ENCODE assay signal across 20 cellular contexts in genomic region chrX:153517941-153518834, GRCh38. TPM values are rescaled to one million over a fixed set of nuclear protein-coding genes. Genes with fewer than 3 reads are reported as not detected.
DNase-seq lines count a peak whose midpoint lies in the region; ATAC-seq and TF ChIP-seq lines count a peak whose summit lies in the region.
"Had no signal": no experiment of that assay in that cellular context is flagged by ENCODE, and none has a peak within 500 bp of the region (broad histone marks: within the 10 kb centered on the region; RNA-seq: fewer than 3 reads in every experiment).

No MANE protein-coding gene starts in this region.

- DNase-seq in activated naive CD8-positive, alpha-beta T cell treated with anti-CD3 and anti-CD28 coated beads, Interleukin-2, amount 10 ng/mL, durations not matched to agents 7 days and 5 days, result no peak
- no peak for DNase-seq in activated naive CD8-positive, alpha-beta T cell treated with anti-CD3 and anti-CD28 coated beads for 36 hours
- DNase-seq in WERI-Rb-1 (no peak), posterior cingulate gyrus (no peak), KBM-7 (no peak)
- DNase-seq: activated gamma-delta T cell treated with Interleukin-2 at 50 U/mL for 16 hours; KG1; MV-4-11; NCI-H2081; NCI-H524 treated with DMSO at 0.1 percent for 48 hours; PC-3; stimulated activated naive CD4-positive, alpha-beta T cell treated with Interleukin-2 at 50 U/mL for 16 hours; T1000; trophoblast cell had no signal

- H3K27ac ChIP-seq in WERI-Rb-1, result no peak overlapping the region
- H3K27ac ChIP-seq: SJSA1 had no signal

- H3K9me3 ChIP-seq in WERI-Rb-1 (ENCODE audit: severe bottlenecking) (no peaks in the 10 kb centered on the region), iPS-18c (ENCODE audit: control insufficient read depth, insufficient read depth, low read length) (peaks cover 26% of the 10 kb centered on the region)
- H3K9me3 ChIP-seq: SJSA1 had no signal

- intact Hi-C loops in posterior cingulate gyrus (cut with DNase I), result no loop called here

- H3K4me3 Mint-ChIP-seq in activated naive CD8-positive, alpha-beta T cell treated with anti-CD3 and anti-CD28 coated beads, Interleukin-2, amount 10 ng/mL, durations not matched to agents 7 days and 5 days, result no peak overlapping the region
- no peak overlapping the region for H3K4me3 Mint-ChIP-seq in activated naive CD8-positive, alpha-beta T cell treated with anti-CD3 and anti-CD28 coated beads for 36 hours

- H3K27ac Mint-ChIP-seq in activated naive CD8-positive, alpha-beta T cell treated with anti-CD3 and anti-CD28 coated beads, Interleukin-2, amount 10 ng/mL, durations not matched to agents 7 days and 5 days, result peak overlapping the region; percentile 45
- H3K27ac Mint-ChIP-seq in activated naive CD8-positive, alpha-beta T cell treated with anti-CD3 and anti-CD28 coated beads for 36 hours, result no peak overlapping the region

- POLR2A ChIA-PET in activated naive CD8-positive, alpha-beta T cell treated with anti-CD3 and anti-CD28 coated beads, Interleukin-2, amount 10 ng/mL, durations not matched to agents 7 days and 5 days (lab: Charles Lee), result no interaction called here

- H3K4me1 Mint-ChIP-seq in activated naive CD8-positive, alpha-beta T cell treated with anti-CD3 and anti-CD28 coated beads, Interleukin-2, amount 10 ng/mL, durations not matched to agents 7 days and 5 days, result peaks cover 3% of the 10 kb centered on the region
- H3K4me1 Mint-ChIP-seq in activated naive CD8-positive, alpha-beta T cell treated with anti-CD3 and anti-CD28 coated beads for 36 hours, result no peaks in the 10 kb centered on the region

- H3K4me3 ChIP-seq in WERI-Rb-1 (ENCODE audit: low read depth, low read length) (peak overlapping the region; percentile 55), iPS-18c (ENCODE audit: insufficient read depth, low read depth, low read length) (peak overlapping the region; percentile 28)
- H3K4me3 ChIP-seq: SJSA1 had no signal

- H3K27me3 ChIP-seq in WERI-Rb-1 (ENCODE audit: insufficient read depth, low read depth, severe bottlenecking), result peaks cover 13% of the 10 kb centered on the region

- no peaks in the 10 kb centered on the region for H3K36me3 Mint-ChIP-seq in activated naive CD8-positive, alpha-beta T cell treated with anti-CD3 and anti-CD28 coated beads, Interleukin-2, amount 10 ng/mL, durations not matched to agents 7 days and 5 days
- H3K36me3 Mint-ChIP-seq in activated naive CD8-positive, alpha-beta T cell treated with anti-CD3 and anti-CD28 coated beads for 36 hours, result no peaks in the 10 kb centered on the region

- no peak for ATAC-seq in activated naive CD8-positive, alpha-beta T cell treated with anti-CD3 and anti-CD28 coated beads, Interleukin-2, amount 10 ng/mL, durations not matched to agents 7 days and 5 days (ENCODE audit: low read depth)
- no peak for ATAC-seq in GM18858 (IDR thresholded peaks at IDR 0.05; ENCODE audit: unreplicated experiment)
- no peak for ATAC-seq in GM19328 (IDR thresholded peaks at IDR 0.05; ENCODE audit: unreplicated experiment)
- ATAC-seq: PC-3, sciatic nerve had no signal

- in situ Hi-C loops in KBM-7 (cut with MboI; ENCODE audit: low pct_unique_long_range_greater_than_20kb, low sequenced_read_pairs), result no loop called here

- peaks cover 14% of the 10 kb centered on the region for H3K27me3 Mint-ChIP-seq in activated naive CD8-positive, alpha-beta T cell treated with anti-CD3 and anti-CD28 coated beads, Interleukin-2, amount 10 ng/mL, durations not matched to agents 7 days and 5 days
- H3K27me3 Mint-ChIP-seq in activated naive CD8-positive, alpha-beta T cell treated with anti-CD3 and anti-CD28 coated beads for 36 hours, result peaks cover 40% of the 10 kb centered on the region

- no peaks in the 10 kb centered on the region for H3K9me3 Mint-ChIP-seq in activated naive CD8-positive, alpha-beta T cell treated with anti-CD3 and anti-CD28 coated beads, Interleukin-2, amount 10 ng/mL, durations not matched to agents 7 days and 5 days
- no peaks in the 10 kb centered on the region for H3K9me3 Mint-ChIP-seq in activated naive CD8-positive, alpha-beta T cell treated with anti-CD3 and anti-CD28 coated beads for 36 hours

- no peaks in the 10 kb centered on the region; the same call in 1 of the 2 replicates for H3K36me3 ChIP-seq in WERI-Rb-1
- H3K36me3 ChIP-seq: SJSA1 had no signal

- no peak for TF ChIP-seq CTCF in WERI-Rb-1 (IDR thresholded peaks at IDR 0.05; ENCODE audit: low read depth, low read length)

RNA-seq across cellular contexts. Expression of gene ATP2B3, which starts 0.7 kb away (rescaled TPM):
- not detected for total RNA-seq in activated naive CD8-positive, alpha-beta T cell treated with anti-CD3 and anti-CD28 coated beads, Interleukin-2, amount 10 ng/mL, durations not matched to agents 7 days and 5 days
- not detected for total RNA-seq in activated naive CD8-positive, alpha-beta T cell treated with anti-CD3 and anti-CD28 coated beads for 36 hours
- total RNA-seq: mononuclear cell, PC-3, SJSA1 had no signal

RNA-seq across cellular contexts. Expression of gene BGN, which starts 23.4 kb away (rescaled TPM):
- not detected for total RNA-seq in activated naive CD8-positive, alpha-beta T cell treated with anti-CD3 and anti-CD28 coated beads, Interleukin-2, amount 10 ng/mL, durations not matched to agents 7 days and 5 days
- total RNA-seq in activated naive CD8-positive, alpha-beta T cell treated with anti-CD3 and anti-CD28 coated beads for 36 hours, result not detected
- total RNA-seq: mononuclear cell, PC-3 had no signal

RNA-seq across cellular contexts. Expression of gene HAUS7, which starts 47.8 kb away (rescaled TPM):
- total RNA-seq in activated naive CD8-positive, alpha-beta T cell treated with anti-CD3 and anti-CD28 coated beads, Interleukin-2, amount 10 ng/mL, durations not matched to agents 7 days and 5 days, result 10 to 100 TPM; 35.4 to 36.5 TPM
- total RNA-seq in activated naive CD8-positive, alpha-beta T cell treated with anti-CD3 and anti-CD28 coated beads for 36 hours, result 10 to 100 TPM; 66.4 to 67.2 TPM
